1 cellular context compared by ENCODE assay signal in the genomic region with DNA sequence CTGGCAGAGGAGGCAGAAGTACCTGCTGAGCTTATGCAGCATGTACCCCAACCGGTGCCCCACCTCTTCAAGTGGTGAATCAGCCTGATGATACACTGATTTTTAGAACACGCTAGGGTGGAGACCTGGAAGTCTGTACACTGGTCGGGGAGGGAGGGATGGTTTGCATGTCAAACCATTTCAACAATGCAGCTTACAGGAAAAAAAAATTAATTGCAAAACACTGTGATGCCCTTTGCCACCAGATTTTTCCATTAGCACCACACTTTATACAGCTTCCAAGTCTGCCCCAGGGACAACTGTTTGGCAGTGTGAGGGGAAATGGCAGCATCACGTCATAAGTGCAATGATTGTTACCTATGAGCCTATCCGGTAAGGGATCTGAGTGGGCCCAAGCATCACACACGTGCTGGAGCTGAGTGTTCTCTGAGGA.
TF ChIP-seq lines count a peak whose summit lies in the region.

No MANE protein-coding gene starts in this region.

TF ChIP-seq in HepG2, 621 proteins besides CTCF, POLR2A, EP300 and RAD21 (continued from another document):
- peak; percentile 30; the same call in 1 of the 2 replicates for TF ChIP-seq ARID4A (CRISPR knock-in tag; IDR thresholded peaks at IDR 0.05; ENCODE audit: borderline replicate concordance)
- TF ChIP-seq ZNF768 (CRISPR knock-in tag; IDR thresholded peaks at IDR 0.05), result no peak
- TF ChIP-seq ZNF678 (CRISPR knock-in tag; IDR thresholded peaks at IDR 0.05), result no peak
- no peak for TF ChIP-seq TCF7 (IDR thresholded peaks at IDR 0.05; ENCODE audit: low read depth)
- TF ChIP-seq ZNF598 (CRISPR knock-in tag; IDR thresholded peaks at IDR 0.05; ENCODE audit: borderline replicate concordance), result no peak
- TF ChIP-seq MED1 (CRISPR knock-in tag; IDR thresholded peaks at IDR 0.05), result 0 out of 2 replicates have a peak, but pooled peaks have one; percentile 16
- no peak for TF ChIP-seq NFIB (CRISPR knock-in tag; IDR thresholded peaks at IDR 0.05; ENCODE audit: borderline replicate concordance)
- TF ChIP-seq ZFP36L1 (CRISPR knock-in tag; IDR thresholded peaks at IDR 0.05), result 0 out of 2 replicates have a peak, but pooled peaks have one; percentile 41
- TF ChIP-seq ZBTB38 (CRISPR knock-in tag; IDR thresholded peaks at IDR 0.05), result peak; percentile 76
TF ChIP-seq in HepG2: peak in this region for 10.
